21 cellular contexts compared by ENCODE assay signal in genomic region chr1:71492298-71493041, GRCh38.
"Had no signal": no experiment of that assay in that cellular context is flagged by ENCODE, and none has a peak within 500 bp of the region (broad histone marks: within the 10 kb centered on the region; RNA-seq: fewer than 3 reads in every experiment).

No MANE protein-coding gene starts in this region.

- H3K27me3 ChIP-seq: gastrocnemius medialis, spleen had no signal

- H3K4me3 ChIP-seq: gastrocnemius medialis, spleen had no signal

- H3K9me3 ChIP-seq: gastrocnemius medialis, spleen had no signal

- H3K4me3 Mint-ChIP-seq: activated B cell treated with CpG ODN at 0.5 μM for 24 hours; activated CD4-positive, alpha-beta T cell treated with anti-CD3 and anti-CD28 coated beads for 36 hours; activated naive CD8-positive, alpha-beta T cell treated with anti-CD3 and anti-CD28 coated beads, Interleukin-2, amount 10 ng/mL, durations not matched to agents 7 days and 5 days; dendritic cell treated with granulocyte-macrophage colony-stimulating factor and Interleukin-4, amounts not matched to agents 40 ng/mL and 50 ng/mL, for 4 days; memory B cell; natural killer cell treated with Interleukin-12 subunit alpha and Interleukin-12 subunit beta and Interleukin-15 and Interleukin-18, amount 100 ng/mL, for 72 hours; T-helper 17 cell had no signal

- H3K27ac ChIP-seq: gastrocnemius medialis, spleen had no signal

- H3K36me3 Mint-ChIP-seq: activated naive CD8-positive, alpha-beta T cell treated with anti-CD3 and anti-CD28 coated beads, Interleukin-2, amount 10 ng/mL, durations not matched to agents 7 days and 5 days; memory B cell had no signal

- ATAC-seq: activated CD4-positive, alpha-beta T cell treated with anti-CD3 and anti-CD28 coated beads for 36 hours; gastrocnemius medialis; left ventricle myocardium superior; natural killer cell treated with Interleukin-12 subunit alpha and Interleukin-12 subunit beta and Interleukin-15 and Interleukin-18, amount 100 ng/mL, for 72 hours; T-helper 17 cell had no signal

- H3K9me3 Mint-ChIP-seq: activated B cell treated with CpG ODN at 0.5 μM for 24 hours; activated naive CD8-positive, alpha-beta T cell treated with anti-CD3 and anti-CD28 coated beads, Interleukin-2, amount 10 ng/mL, durations not matched to agents 7 days and 5 days had no signal

- H3K27ac Mint-ChIP-seq: activated B cell treated with CpG ODN at 0.5 μM for 24 hours; activated CD4-positive, alpha-beta T cell treated with anti-CD3 and anti-CD28 coated beads for 36 hours; activated naive CD8-positive, alpha-beta T cell treated with anti-CD3 and anti-CD28 coated beads, Interleukin-2, amount 10 ng/mL, durations not matched to agents 7 days and 5 days; dendritic cell treated with granulocyte-macrophage colony-stimulating factor and Interleukin-4, amounts not matched to agents 40 ng/mL and 50 ng/mL, for 4 days; memory B cell; natural killer cell treated with Interleukin-12 subunit alpha and Interleukin-12 subunit beta and Interleukin-15 and Interleukin-18, amount 100 ng/mL, for 72 hours; progenitor cell of endocrine pancreas; T-helper 17 cell had no signal

- H3K4me1 Mint-ChIP-seq: activated B cell treated with CpG ODN at 0.5 μM for 24 hours; activated CD4-positive, alpha-beta T cell treated with anti-CD3 and anti-CD28 coated beads for 36 hours; activated naive CD8-positive, alpha-beta T cell treated with anti-CD3 and anti-CD28 coated beads, Interleukin-2, amount 10 ng/mL, durations not matched to agents 7 days and 5 days; memory B cell; T-helper 17 cell had no signal

- H3K4me1 ChIP-seq: gastrocnemius medialis, spleen had no signal

- H3K27me3 Mint-ChIP-seq: activated B cell treated with CpG ODN at 0.5 μM for 24 hours; activated naive CD8-positive, alpha-beta T cell treated with anti-CD3 and anti-CD28 coated beads, Interleukin-2, amount 10 ng/mL, durations not matched to agents 7 days and 5 days; dendritic cell treated with granulocyte-macrophage colony-stimulating factor and Interleukin-4, amounts not matched to agents 40 ng/mL and 50 ng/mL, for 4 days; memory B cell; natural killer cell treated with Interleukin-12 subunit alpha and Interleukin-12 subunit beta and Interleukin-15 and Interleukin-18, amount 100 ng/mL, for 72 hours; T-helper 17 cell had no signal

- DNase-seq: activated B cell treated with CpG ODN at 0.5 μM for 24 hours; activated CD4-positive, alpha-beta T cell treated with anti-CD3 and anti-CD28 coated beads for 36 hours; activated CD4-positive, alpha-beta T cell treated with anti-CD3 and anti-CD28 coated beads, Interleukin-2, amount 50 U/mL, for 4 hours; activated CD8-positive, alpha-beta memory T cell treated with anti-CD3 and anti-CD28 coated beads, Interleukin-2, amount 50 U/mL, for 48 hours; activated naive CD4-positive, alpha-beta T cell treated with Interleukin-2 at 50 U/mL for 16 hours; activated naive CD8-positive, alpha-beta T cell treated with anti-CD3 and anti-CD28 coated beads, Interleukin-2, amount 10 ng/mL, durations not matched to agents 7 days and 5 days; activated T-cell treated with anti-CD3 and anti-CD28 coated beads, Interleukin-2, amount 50 U/mL, for 48 hours; amniotic stem cell; effector CD8-positive, alpha-beta T cell; erythroblast; gastrocnemius medialis; hypothalamus; left ventricle myocardium superior; spleen; stimulated activated CD4-positive, alpha-beta T cell treated with anti-CD3 and anti-CD28 coated beads, Interleukin-4, amount 100 ng/mL, for 1 hour; stimulated activated naive CD4-positive, alpha-beta T cell treated with Interleukin-2 at 50 U/mL for 16 hours; T-helper 17 cell had no signal

- H3K36me3 ChIP-seq: gastrocnemius medialis, spleen had no signal
